ENCODE assay signal across 8 cellular contexts in genomic region chr11:76919887-76920746, GRCh38. TPM values are rescaled to one million over a fixed set of nuclear protein-coding genes. Genes with fewer than 3 reads are reported as not detected.
DNase-seq lines count a peak whose midpoint lies in the region; ATAC-seq and TF ChIP-seq lines count a peak whose summit lies in the region.

No MANE protein-coding gene starts in this region.

- H3K4me1 Mint-ChIP-seq in activated CD4-positive, alpha-beta T cell treated with anti-CD3 and anti-CD28 coated beads for 36 hours, result no peaks in the 10 kb centered on the region
- peaks cover 6% of the 10 kb centered on the region for H3K4me1 Mint-ChIP-seq in chondrocyte (ENCODE audit: low read depth)

- no peak overlapping the region for H3K4me3 Mint-ChIP-seq in activated CD4-positive, alpha-beta T cell treated with anti-CD3 and anti-CD28 coated beads for 36 hours
- H3K4me3 Mint-ChIP-seq in chondrocyte (ENCODE audit: unreplicated experiment), result peak overlapping the region; percentile 18

- intact Hi-C loops in activated CD4-positive, alpha-beta T cell treated with anti-CD3 and anti-CD28 coated beads for 36 hours (cut with DNase I, micrococcal nuclease), result loop anchor here (1.0 to 5.0 kb wide), 8 partner anchors 59 to 186 kb away; partner anchors contain the start of gene ACER3 (in 1 of the 2)
- intact Hi-C loops in left colon (cut with DNase I, micrococcal nuclease), result loop anchor here (5.0 to 10.0 kb wide), 3 partner anchors 108 to 125 kb away; no protein-coding TSS in a partner anchor

- ATAC-seq in HG03342 (IDR thresholded peaks at IDR 0.05; ENCODE audit: unreplicated experiment) (peak; percentile 67), left colon (peak; percentile 89), GM21717 (IDR thresholded peaks at IDR 0.05; ENCODE audit: unreplicated experiment) (no peak)
- ATAC-seq in activated CD4-positive, alpha-beta T cell treated with anti-CD3 and anti-CD28 coated beads for 36 hours, result peak; percentile 80

- no peaks in the 10 kb centered on the region for H3K27me3 Mint-ChIP-seq in activated CD4-positive, alpha-beta T cell treated with anti-CD3 and anti-CD28 coated beads for 36 hours
- H3K27me3 Mint-ChIP-seq in chondrocyte (ENCODE audit: low read depth), result no peaks in the 10 kb centered on the region

- TF ChIP-seq CTCF in GM10266 (IDR thresholded peaks at IDR 0.05; ENCODE audit: control insufficient read depth, insufficient read depth, low read depth, missing control alignments), result peak; percentile 78
- TF ChIP-seq CTCF in chondrocyte (IDR thresholded peaks at IDR 0.05), result peak; percentile 86

- CTCF ChIA-PET in activated CD4-positive, alpha-beta T cell treated with anti-CD3 and anti-CD28 coated beads for 36 hours (lab: Charles Lee), result interaction anchor here (0.6 to 6.9 kb wide), 63 partner anchors 8 to 1785 kb away, joined by 3 to 100 read pairs (median 4); partner anchors contain the start of gene AQP11

- H3K36me3 Mint-ChIP-seq in activated CD4-positive, alpha-beta T cell treated with anti-CD3 and anti-CD28 coated beads for 36 hours (ENCODE audit: low read depth), result no peaks in the 10 kb centered on the region
- peaks cover 1% of the 10 kb centered on the region for H3K36me3 Mint-ChIP-seq in chondrocyte (ENCODE audit: low read depth)

- H3K27ac Mint-ChIP-seq in activated CD4-positive, alpha-beta T cell treated with anti-CD3 and anti-CD28 coated beads for 36 hours, result no peak overlapping the region
- no peak overlapping the region for H3K27ac Mint-ChIP-seq in chondrocyte (ENCODE audit: unreplicated experiment)

- H3K9me3 Mint-ChIP-seq in activated CD4-positive, alpha-beta T cell treated with anti-CD3 and anti-CD28 coated beads for 36 hours (ENCODE audit: low read depth), result no peaks in the 10 kb centered on the region
- H3K9me3 Mint-ChIP-seq in chondrocyte (ENCODE audit: low read depth), result no peaks in the 10 kb centered on the region

- POLR2A ChIA-PET in activated CD4-positive, alpha-beta T cell treated with anti-CD3 and anti-CD28 coated beads for 36 hours (lab: Charles Lee), result interaction anchor here (0.6 kb wide), 1 partner anchor 108 kb away, joined by 3 read pairs; no protein-coding TSS in a partner anchor

- DNase-seq in GM10266 (ENCODE audit: extremely low spot score) (peak; percentile 70), NCI-H510A treated with DMSO at 0.1 percent for 48 hours (lab: John Stamatoyannopoulos, UW) (peak; percentile 96), chondrocyte (ENCODE audit: low spot score) (no peak), left colon (peak; percentile 74 to 77)
- DNase-seq in activated CD4-positive, alpha-beta T cell treated with anti-CD3 and anti-CD28 coated beads for 36 hours, result peak; percentile 73
- DNase-seq in stimulated activated CD4-positive, alpha-beta T cell treated with anti-CD3 and anti-CD28 coated beads, Interleukin-1b, Interleukin-23, amount 100 ng/mL, for 48 hours, result peak; percentile 45

RNA-seq across cellular contexts. Expression of gene ACER3, which starts 59.4 kb away (rescaled TPM):
- 10 to 100 TPM in 1 of 2 experiments, 1 to 10 TPM in 1; 8.9 to 10.3 TPM for total RNA-seq in activated CD4-positive, alpha-beta T cell treated with anti-CD3 and anti-CD28 coated beads for 36 hours
- total RNA-seq in chondrocyte, result 15.8 to 17.9 TPM (median 16.0 TPM) in 3 replicates
- total RNA-seq in left colon, result 10 to 100 TPM; 38.9 to 55.5 TPM
